25 cellular contexts compared by ENCODE assay signal in genomic region chr18:64707052-64707451, GRCh38.
"Had no signal": no experiment of that assay in that cellular context is flagged by ENCODE, and none has a peak within 500 bp of the region (broad histone marks: within the 10 kb centered on the region; RNA-seq: fewer than 3 reads in every experiment).

No MANE protein-coding gene starts in this region.

- H3K27me3 Mint-ChIP-seq: activated CD4-positive, alpha-beta T cell treated with anti-CD3 and anti-CD28 coated beads, Interleukin-2, amount 10 ng/mL, durations not matched to agents 7 days and 5 days; activated CD8-positive, alpha-beta memory T cell treated with anti-CD3 and anti-CD28 coated beads, Interleukin-2, amount 10 ng/mL, durations not matched to agents 7 days and 5 days; activated CD8-positive, alpha-beta T cell treated with anti-CD3 and anti-CD28 coated beads for 36 hours; activated naive CD4-positive, alpha-beta T cell treated with anti-CD3 and anti-CD28 coated beads, Interleukin-2, amount 50 U/mL, for 24 hours; stimulated activated naive CD8-positive, alpha-beta T cell treated with anti-CD3 and anti-CD28 coated beads, Interleukin-15, amount 100 ng/mL, for 72 hours had no signal

- H3K9me3 Mint-ChIP-seq: activated T-helper 1 cell treated with anti-CD3 and anti-CD28 coated beads, Interleukin-12 subunit alpha, Interleukin-12 subunit beta, Interleukin-2, Interleukin-4 antibody, amounts not matched to agents 30 ng/mL and 10 ng/mL and 1 ng/mL, durations not matched to agents 14 hours and 24 hours and 36 hours; nephron had no signal

- DNase-seq: activated CD4-positive, alpha-beta T cell treated with anti-CD3 and anti-CD28 coated beads, Interleukin-2, amount 10 ng/mL, durations not matched to agents 7 days and 5 days; activated CD4-positive, CD25-positive, alpha-beta regulatory T cell treated with anti-CD3 and anti-CD28 coated beads, Interleukin-2, amount 50 U/mL, for 72 hours; activated CD8-positive, alpha-beta memory T cell treated with anti-CD3 and anti-CD28 coated beads, Interleukin-2, amount 10 ng/mL, durations not matched to agents 7 days and 5 days; activated CD8-positive, alpha-beta T cell treated with anti-CD3 and anti-CD28 coated beads for 36 hours; activated gamma-delta T cell; activated T-cell treated with anti-CD3 and anti-CD28 coated beads for 4 hours; anterior cingulate cortex; body of pancreas; cortex of kidney; heart left ventricle; islet precursor cell; left cardiac atrium; mesenchymal stem cell; pancreas; psoas muscle; stimulated activated CD4-positive, alpha-beta T cell treated with anti-CD3 and anti-CD28 coated beads, Interleukin-4, amount 100 ng/mL, for 4 hours; stimulated activated naive CD8-positive, alpha-beta T cell treated with anti-CD3 and anti-CD28 coated beads, Interleukin-15, amount 100 ng/mL, for 72 hours; WERI-Rb-1 had no signal

- H3K4me1 ChIP-seq: body of pancreas, heart left ventricle, pancreas, psoas muscle, right atrium auricular region, tibial nerve had no signal

- H3K4me3 ChIP-seq: body of pancreas, cardiac muscle cell, heart left ventricle, pancreas, psoas muscle, right atrium auricular region, tibial nerve had no signal

- H3K4me1 Mint-ChIP-seq: activated CD4-positive, alpha-beta T cell treated with anti-CD3 and anti-CD28 coated beads, Interleukin-2, amount 10 ng/mL, durations not matched to agents 7 days and 5 days; activated CD8-positive, alpha-beta memory T cell treated with anti-CD3 and anti-CD28 coated beads, Interleukin-2, amount 10 ng/mL, durations not matched to agents 7 days and 5 days; activated naive CD4-positive, alpha-beta T cell treated with anti-CD3 and anti-CD28 coated beads, Interleukin-2, amount 50 U/mL, for 24 hours; stimulated activated naive CD8-positive, alpha-beta T cell treated with anti-CD3 and anti-CD28 coated beads, Interleukin-15, amount 100 ng/mL, for 72 hours had no signal

- H3K4me3 Mint-ChIP-seq: activated CD4-positive, alpha-beta T cell treated with anti-CD3 and anti-CD28 coated beads, Interleukin-2, amount 10 ng/mL, durations not matched to agents 7 days and 5 days; activated CD8-positive, alpha-beta memory T cell treated with anti-CD3 and anti-CD28 coated beads, Interleukin-2, amount 10 ng/mL, durations not matched to agents 7 days and 5 days; activated CD8-positive, alpha-beta T cell treated with anti-CD3 and anti-CD28 coated beads for 36 hours; activated naive CD4-positive, alpha-beta T cell treated with anti-CD3 and anti-CD28 coated beads, Interleukin-2, amount 50 U/mL, for 24 hours; activated T-helper 1 cell treated with anti-CD3 and anti-CD28 coated beads, Interleukin-12 subunit alpha, Interleukin-12 subunit beta, Interleukin-2, Interleukin-4 antibody, amounts not matched to agents 30 ng/mL and 10 ng/mL and 1 ng/mL, durations not matched to agents 14 hours and 24 hours and 36 hours; nephron; stimulated activated naive CD8-positive, alpha-beta T cell treated with anti-CD3 and anti-CD28 coated beads, Interleukin-15, amount 100 ng/mL, for 72 hours had no signal

- H3K27ac Mint-ChIP-seq: activated CD4-positive, alpha-beta T cell treated with anti-CD3 and anti-CD28 coated beads, Interleukin-2, amount 10 ng/mL, durations not matched to agents 7 days and 5 days; activated CD8-positive, alpha-beta memory T cell treated with anti-CD3 and anti-CD28 coated beads, Interleukin-2, amount 10 ng/mL, durations not matched to agents 7 days and 5 days; activated CD8-positive, alpha-beta T cell treated with anti-CD3 and anti-CD28 coated beads for 36 hours; activated naive CD4-positive, alpha-beta T cell treated with anti-CD3 and anti-CD28 coated beads, Interleukin-2, amount 50 U/mL, for 24 hours; activated T-helper 1 cell treated with anti-CD3 and anti-CD28 coated beads, Interleukin-12 subunit alpha, Interleukin-12 subunit beta, Interleukin-2, Interleukin-4 antibody, amounts not matched to agents 30 ng/mL and 10 ng/mL and 1 ng/mL, durations not matched to agents 14 hours and 24 hours and 36 hours; nephron; stimulated activated naive CD8-positive, alpha-beta T cell treated with anti-CD3 and anti-CD28 coated beads, Interleukin-15, amount 100 ng/mL, for 72 hours had no signal

- H3K27me3 ChIP-seq: body of pancreas, cardiac muscle cell, heart left ventricle, pancreas, right atrium auricular region, tibial nerve had no signal

- H3K36me3 Mint-ChIP-seq: activated CD8-positive, alpha-beta memory T cell treated with anti-CD3 and anti-CD28 coated beads, Interleukin-2, amount 10 ng/mL, durations not matched to agents 7 days and 5 days; activated naive CD4-positive, alpha-beta T cell treated with anti-CD3 and anti-CD28 coated beads, Interleukin-2, amount 50 U/mL, for 24 hours had no signal

- H3K36me3 ChIP-seq: cardiac muscle cell, heart left ventricle, pancreas, right atrium auricular region, tibial nerve, WERI-Rb-1 had no signal

- ATAC-seq: activated CD8-positive, alpha-beta memory T cell treated with anti-CD3 and anti-CD28 coated beads, Interleukin-2, amount 10 ng/mL, durations not matched to agents 7 days and 5 days; activated CD8-positive, alpha-beta T cell treated with anti-CD3 and anti-CD28 coated beads for 36 hours; body of pancreas; left cardiac atrium; psoas muscle; stimulated activated naive CD8-positive, alpha-beta T cell treated with anti-CD3 and anti-CD28 coated beads, Interleukin-15, amount 100 ng/mL, for 72 hours had no signal

- H3K27ac ChIP-seq: body of pancreas, cardiac muscle cell, epithelial cell of prostate, heart left ventricle, pancreas, psoas muscle, right atrium auricular region, tibial nerve, WERI-Rb-1 had no signal
